9 cellular contexts compared by ENCODE assay signal in genomic region chr1:193437785-193438184, GRCh38.
DNase-seq lines count a peak whose midpoint lies in the region; ATAC-seq and TF ChIP-seq lines count a peak whose summit lies in the region.
"Had no signal": no experiment of that assay in that cellular context is flagged by ENCODE, and none has a peak within 500 bp of the region (broad histone marks: within the 10 kb centered on the region; RNA-seq: fewer than 3 reads in every experiment).

No MANE protein-coding gene starts in this region.

- H3K9me3 Mint-ChIP-seq in naive thymus-derived CD8-positive, alpha-beta T cell = peaks cover 15 to 47% (median 25%) of the 10 kb centered on the region in 9 donors

- H3K27me3 Mint-ChIP-seq in naive thymus-derived CD8-positive, alpha-beta T cell = no peaks in the 10 kb centered on the region

- CTCF ChIA-PET in A673 (lab: Charles Lee) = no interaction called here

- no peak overlapping the region for H3K27ac ChIP-seq in A673 (ENCODE audit: low read depth, low read length, poor library complexity, severe bottlenecking)

- no TSS peak for BruUV-seq in A673 (replicated peaks; lab: Mats Ljungman, UMichigan)

- peak overlapping the region in 4 of 10 donors; percentile 28 to 60 (median 38) for H3K27ac Mint-ChIP-seq in naive thymus-derived CD8-positive, alpha-beta T cell

- peaks cover 13% of the 10 kb centered on the region for H3K9me3 ChIP-seq in A673 (ENCODE audit: low read depth, low read length, poor library complexity, severe bottlenecking)

- H3K4me1 ChIP-seq in A673 (ENCODE audit: insufficient read depth, low read length, poor library complexity, severe bottlenecking) = no peaks in the 10 kb centered on the region

- H3K4me1 Mint-ChIP-seq in naive thymus-derived CD8-positive, alpha-beta T cell = peaks cover 9 to 22% (median 12%) of the 10 kb centered on the region in 4 donors

- H3K36me3 Mint-ChIP-seq in naive thymus-derived CD8-positive, alpha-beta T cell = peaks cover 0 to 46% (median 32%) of the 10 kb centered on the region in 3 donors

- no peak overlapping the region for H3K4me3 ChIP-seq in A673 (ENCODE audit: low read depth, low read length, poor library complexity, severe bottlenecking)

- H3K27me3 ChIP-seq in A673 (replicated peaks; ENCODE audit: insufficient read depth, low read depth, low read length, poor library complexity) = no peaks in the 10 kb centered on the region

- H3K4me3 Mint-ChIP-seq in naive thymus-derived CD8-positive, alpha-beta T cell = no peak overlapping the region

- POLR2A ChIA-PET in naive thymus-derived CD8-positive, alpha-beta T cell (lab: Charles Lee) = interaction anchor here (1.1 kb wide), 1 partner anchor 11 kb away, joined by 3 read pairs; no protein-coding TSS in a partner anchor
- POLR2A ChIA-PET in A673 (lab: Charles Lee; ENCODE audit: low non-redundant PET) = no interaction called here

- peak; percentile 91 for ATAC-seq in GM19023 (IDR thresholded peaks at IDR 0.05; ENCODE audit: unreplicated experiment)
- peak; percentile 84 for ATAC-seq in GM21786 (IDR thresholded peaks at IDR 0.05; ENCODE audit: unreplicated experiment)
- peak; percentile 95 for ATAC-seq in HG03439 (IDR thresholded peaks at IDR 0.05; ENCODE audit: unreplicated experiment)
- ATAC-seq in naive thymus-derived CD8-positive, alpha-beta T cell = peak; percentile 30 to 48
- no peak for ATAC-seq in HG03159 (IDR thresholded peaks at IDR 0.05; ENCODE audit: unreplicated experiment)

- no peak for TF ChIP-seq CTCF in A673 (conservative IDR thresholded peaks at IDR 0.05; ENCODE audit: low read depth, low read length)

- H3K36me3 ChIP-seq in A673 (ENCODE audit: insufficient read depth, low read length, poor library complexity, severe bottlenecking) = no peaks in the 10 kb centered on the region

- peak in 1 of 10 donors; percentile 6 for DNase-seq in naive thymus-derived CD8-positive, alpha-beta T cell
- no peak for DNase-seq in A673 (ENCODE audit: low spot score)
- DNase-seq in HCEC 1CT = no peak
- DNase-seq: activated gamma-delta T cell treated with Interleukin-2 at 50 U/mL for 16 hours, T1000 had no signal

- intact Hi-C loops in A673 (cut with micrococcal nuclease; ENCODE audit: unreplicated experiment) = no loop called here
